1 cellular context compared by ENCODE assay signal in the genomic region with DNA sequence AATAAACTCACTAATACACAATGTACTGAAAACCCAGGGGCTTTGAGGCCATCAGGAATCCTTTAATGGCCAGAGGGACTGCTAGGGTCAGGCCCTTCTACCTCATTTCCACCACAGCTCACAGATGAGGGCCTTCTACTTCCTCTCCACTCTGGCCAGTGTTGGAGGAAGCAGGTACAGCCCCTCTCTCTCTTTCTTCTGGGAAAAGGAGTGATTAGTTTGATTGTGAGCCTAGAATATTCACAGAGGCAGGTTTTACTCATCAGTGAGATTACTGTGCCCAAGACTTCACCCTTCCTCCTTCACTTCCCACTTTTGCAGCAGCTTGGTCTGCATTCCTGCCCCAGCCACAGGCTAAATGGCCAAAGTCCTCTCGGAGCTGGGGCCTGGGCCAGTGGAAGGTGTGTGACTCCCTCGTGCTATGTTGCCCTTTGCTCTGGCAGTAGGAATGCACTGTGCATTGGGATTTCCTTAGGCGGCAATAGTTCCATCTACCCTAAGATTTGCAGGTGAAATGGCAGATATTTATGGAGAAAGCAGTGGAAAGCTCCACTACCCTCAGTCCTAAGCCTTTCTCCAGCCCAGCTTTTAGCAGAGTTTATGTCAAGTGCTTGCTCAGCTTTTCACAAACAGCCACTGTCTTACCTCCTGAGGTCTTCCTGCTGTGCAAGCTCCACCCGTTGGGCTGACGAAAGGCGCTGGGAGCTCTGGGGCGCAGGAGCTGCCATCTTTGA.
TF ChIP-seq lines count a peak whose summit lies in the region.

No MANE protein-coding gene starts in this region.

TF ChIP-seq in HepG2, 621 proteins besides CTCF, POLR2A, EP300 and RAD21 (continued from another document and continues in another):
- TF ChIP-seq ZNF609 (CRISPR knock-in tag; IDR thresholded peaks at IDR 0.05; ENCODE audit: borderline replicate concordance) = peak; percentile 91
- TF ChIP-seq PAX8 (CRISPR knock-in tag; IDR thresholded peaks at IDR 0.05; ENCODE audit: borderline replicate concordance) = no peak
- peak; percentile 77 for TF ChIP-seq PHF21A (CRISPR knock-in tag; IDR thresholded peaks at IDR 0.05)
- 0 out of 2 replicates have a peak, but pooled peaks have one; percentile 16 for TF ChIP-seq NFYC (CRISPR knock-in tag; IDR thresholded peaks at IDR 0.05)
- no peak for TF ChIP-seq ARNT (IDR thresholded peaks at IDR 0.05)
- TF ChIP-seq TOE1 (CRISPR knock-in tag; IDR thresholded peaks at IDR 0.05) = no peak
- TF ChIP-seq, protein P1, sequence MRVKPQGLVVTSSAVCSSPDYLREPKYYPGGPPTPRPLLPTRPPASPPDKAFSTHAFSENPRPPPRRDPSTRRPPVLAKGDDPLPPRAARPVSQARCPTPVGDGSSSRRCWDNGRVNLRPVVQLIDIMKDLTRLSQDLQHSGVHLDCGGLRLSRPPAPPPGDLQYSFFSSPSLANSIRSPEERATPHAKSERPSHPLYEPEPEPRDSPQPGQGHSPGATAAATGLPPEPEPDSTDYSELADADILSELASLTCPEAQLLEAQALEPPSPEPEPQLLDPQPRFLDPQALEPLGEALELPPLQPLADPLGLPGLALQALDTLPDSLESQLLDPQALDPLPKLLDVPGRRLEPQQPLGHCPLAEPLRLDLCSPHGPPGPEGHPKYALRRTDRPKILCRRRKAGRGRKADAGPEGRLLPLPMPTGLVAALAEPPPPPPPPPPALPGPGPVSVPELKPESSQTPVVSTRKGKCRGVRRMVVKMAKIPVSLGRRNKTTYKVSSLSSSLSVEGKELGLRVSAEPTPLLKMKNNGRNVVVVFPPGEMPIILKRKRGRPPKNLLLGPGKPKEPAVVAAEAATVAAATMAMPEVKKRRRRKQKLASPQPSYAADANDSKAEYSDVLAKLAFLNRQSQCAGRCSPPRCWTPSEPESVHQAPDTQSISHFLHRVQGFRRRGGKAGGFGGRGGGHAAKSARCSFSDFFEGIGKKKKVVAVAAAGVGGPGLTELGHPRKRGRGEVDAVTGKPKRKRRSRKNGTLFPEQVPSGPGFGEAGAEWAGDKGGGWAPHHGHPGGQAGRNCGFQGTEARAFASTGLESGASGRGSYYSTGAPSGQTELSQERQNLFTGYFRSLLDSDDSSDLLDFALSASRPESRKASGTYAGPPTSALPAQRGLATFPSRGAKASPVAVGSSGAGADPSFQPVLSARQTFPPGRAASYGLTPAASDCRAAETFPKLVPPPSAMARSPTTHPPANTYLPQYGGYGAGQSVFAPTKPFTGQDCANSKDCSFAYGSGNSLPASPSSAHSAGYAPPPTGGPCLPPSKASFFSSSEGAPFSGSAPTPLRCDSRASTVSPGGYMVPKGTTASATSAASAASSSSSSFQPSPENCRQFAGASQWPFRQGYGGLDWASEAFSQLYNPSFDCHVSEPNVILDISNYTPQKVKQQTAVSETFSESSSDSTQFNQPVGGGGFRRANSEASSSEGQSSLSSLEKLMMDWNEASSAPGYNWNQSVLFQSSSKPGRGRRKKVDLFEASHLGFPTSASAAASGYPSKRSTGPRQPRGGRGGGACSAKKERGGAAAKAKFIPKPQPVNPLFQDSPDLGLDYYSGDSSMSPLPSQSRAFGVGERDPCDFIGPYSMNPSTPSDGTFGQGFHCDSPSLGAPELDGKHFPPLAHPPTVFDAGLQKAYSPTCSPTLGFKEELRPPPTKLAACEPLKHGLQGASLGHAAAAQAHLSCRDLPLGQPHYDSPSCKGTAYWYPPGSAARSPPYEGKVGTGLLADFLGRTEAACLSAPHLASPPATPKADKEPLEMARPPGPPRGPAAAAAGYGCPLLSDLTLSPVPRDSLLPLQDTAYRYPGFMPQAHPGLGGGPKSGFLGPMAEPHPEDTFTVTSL (CRISPR knock-in tag; IDR thresholded peaks at IDR 0.05; ENCODE audit: borderline replicate concordance) = peak; percentile 95
- peak; percentile 31; the same call in 1 of the 2 replicates for TF ChIP-seq ZNF275 (CRISPR knock-in tag; IDR thresholded peaks at IDR 0.05; ENCODE audit: borderline replicate concordance)
- TF ChIP-seq ZUFSP (CRISPR knock-in tag; IDR thresholded peaks at IDR 0.05; ENCODE audit: borderline replicate concordance) = no peak
- peak; percentile 68; the same call in 1 of the 2 replicates for TF ChIP-seq GATAD1 (CRISPR knock-in tag; IDR thresholded peaks at IDR 0.05)
- TF ChIP-seq THYN1 (CRISPR knock-in tag; IDR thresholded peaks at IDR 0.05; ENCODE audit: borderline replicate concordance, low read depth) = no peak
- TF ChIP-seq NFIC (IDR thresholded peaks at IDR 0.05; ENCODE audit: low read length) = peak; percentile 50; the same call in 1 of the 2 replicates
- peak; percentile 64 for TF ChIP-seq MEF2D (CRISPR knock-in tag; IDR thresholded peaks at IDR 0.05)
- TF ChIP-seq ZNF136 (CRISPR knock-in tag; IDR thresholded peaks at IDR 0.05; ENCODE audit: low read depth) = no peak
- TF ChIP-seq MIER2 (CRISPR knock-in tag; IDR thresholded peaks at IDR 0.05) = peak; percentile 37; the same call in 1 of the 2 replicates
- peak; percentile 80; the same call in 1 of the 2 replicates for TF ChIP-seq ETV5 (CRISPR knock-in tag; IDR thresholded peaks at IDR 0.05; ENCODE audit: borderline replicate concordance)
- TF ChIP-seq SMAD9 (CRISPR knock-in tag; IDR thresholded peaks at IDR 0.05) = no peak
- no peak; the same call in 1 of the 2 replicates for TF ChIP-seq ZKSCAN8 (CRISPR knock-in tag; IDR thresholded peaks at IDR 0.05; ENCODE audit: borderline replicate concordance)
- TF ChIP-seq TP53 (CRISPR knock-in tag; conservative IDR thresholded peaks at IDR 0.05) = no peak
- 0 out of 2 replicates have a peak, but pooled peaks have one; percentile 61 for TF ChIP-seq ZBTB1 (CRISPR knock-in tag; IDR thresholded peaks at IDR 0.05; ENCODE audit: borderline replicate concordance)
- no peak for TF ChIP-seq SIN3A (IDR thresholded peaks at IDR 0.05; ENCODE audit: borderline replicate concordance, low read depth, low read length)
- TF ChIP-seq GTF3A (CRISPR knock-in tag; conservative IDR thresholded peaks at IDR 0.05) = no peak
- no peak for TF ChIP-seq RFXAP (CRISPR knock-in tag; IDR thresholded peaks at IDR 0.05; ENCODE audit: borderline replicate concordance)
- peak; percentile 82; the same call in 1 of the 2 replicates for TF ChIP-seq ZNF556 (CRISPR knock-in tag; IDR thresholded peaks at IDR 0.05; ENCODE audit: borderline replicate concordance)
- TF ChIP-seq, protein P2, sequence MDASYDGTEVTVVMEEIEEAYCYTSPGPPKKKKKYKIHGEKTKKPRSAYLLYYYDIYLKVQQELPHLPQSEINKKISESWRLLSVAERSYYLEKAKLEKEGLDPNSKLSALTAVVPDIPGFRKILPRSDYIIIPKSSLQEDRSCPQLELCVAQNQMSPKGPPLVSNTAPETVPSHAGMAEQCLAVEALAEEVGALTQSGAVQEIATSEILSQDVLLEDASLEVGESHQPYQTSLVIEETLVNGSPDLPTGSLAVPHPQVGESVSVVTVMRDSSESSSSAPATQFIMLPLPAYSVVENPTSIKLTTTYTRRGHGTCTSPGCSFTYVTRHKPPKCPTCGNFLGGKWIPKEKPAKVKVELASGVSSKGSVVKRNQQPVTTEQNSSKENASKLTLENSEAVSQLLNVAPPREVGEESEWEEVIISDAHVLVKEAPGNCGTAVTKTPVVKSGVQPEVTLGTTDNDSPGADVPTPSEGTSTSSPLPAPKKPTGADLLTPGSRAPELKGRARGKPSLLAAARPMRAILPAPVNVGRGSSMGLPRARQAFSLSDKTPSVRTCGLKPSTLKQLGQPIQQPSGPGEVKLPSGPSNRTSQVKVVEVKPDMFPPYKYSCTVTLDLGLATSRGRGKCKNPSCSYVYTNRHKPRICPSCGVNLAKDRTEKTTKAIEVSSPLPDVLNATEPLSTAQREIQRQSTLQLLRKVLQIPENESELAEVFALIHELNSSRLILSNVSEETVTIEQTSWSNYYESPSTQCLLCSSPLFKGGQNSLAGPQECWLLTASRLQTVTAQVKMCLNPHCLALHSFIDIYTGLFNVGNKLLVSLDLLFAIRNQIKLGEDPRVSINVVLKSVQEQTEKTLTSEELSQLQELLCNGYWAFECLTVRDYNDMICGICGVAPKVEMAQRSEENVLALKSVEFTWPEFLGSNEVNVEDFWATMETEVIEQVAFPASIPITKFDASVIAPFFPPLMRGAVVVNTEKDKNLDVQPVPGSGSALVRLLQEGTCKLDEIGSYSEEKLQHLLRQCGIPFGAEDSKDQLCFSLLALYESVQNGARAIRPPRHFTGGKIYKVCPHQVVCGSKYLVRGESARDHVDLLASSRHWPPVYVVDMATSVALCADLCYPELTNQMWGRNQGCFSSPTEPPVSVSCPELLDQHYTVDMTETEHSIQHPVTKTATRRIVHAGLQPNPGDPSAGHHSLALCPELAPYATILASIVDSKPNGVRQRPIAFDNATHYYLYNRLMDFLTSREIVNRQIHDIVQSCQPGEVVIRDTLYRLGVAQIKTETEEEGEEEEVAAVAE (CRISPR knock-in tag; IDR thresholded peaks at IDR 0.05; ENCODE audit: borderline replicate concordance) = no peak
- TF ChIP-seq, protein P3, sequence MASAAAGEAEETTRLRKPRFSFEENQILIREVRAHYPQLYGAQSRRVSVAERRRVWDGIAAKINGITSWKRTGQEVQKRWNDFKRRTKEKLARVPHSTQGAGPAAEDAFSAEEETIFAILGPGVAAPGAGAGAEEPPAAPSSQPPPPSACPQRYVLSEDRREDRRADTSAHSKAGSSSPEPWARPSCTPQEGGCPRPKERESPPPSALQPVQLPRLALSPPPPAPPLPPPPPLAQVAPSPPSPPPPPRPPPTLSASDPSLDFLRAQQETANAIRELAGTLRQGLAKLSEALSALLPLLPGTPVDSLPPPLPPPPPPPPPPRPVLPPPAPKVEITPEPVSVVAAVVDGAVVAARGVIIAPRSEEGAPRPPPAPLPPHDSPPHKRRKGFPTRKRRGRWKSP (CRISPR knock-in tag; IDR thresholded peaks at IDR 0.05) = peak; percentile 79
- TF ChIP-seq YEATS2 (CRISPR knock-in tag; IDR thresholded peaks at IDR 0.05; ENCODE audit: borderline replicate concordance) = peak; percentile 65; the same call in 1 of the 2 replicates
- TF ChIP-seq TFDP2 (CRISPR knock-in tag; IDR thresholded peaks at IDR 0.05) = peak; percentile 89
- peak; percentile 50; the same call in 1 of the 2 replicates for TF ChIP-seq ZNF558 (CRISPR knock-in tag; IDR thresholded peaks at IDR 0.05; ENCODE audit: borderline replicate concordance)
- TF ChIP-seq U2AF1 (optimal IDR thresholded peaks at IDR 0.05; ENCODE audit: low read depth, low read length) = no peak
- TF ChIP-seq JUNB (CRISPR knock-in tag; IDR thresholded peaks at IDR 0.05; ENCODE audit: borderline replicate concordance) = peak; percentile 66; the same call in 1 of the 2 replicates
- TF ChIP-seq FLYWCH1 (CRISPR knock-in tag; IDR thresholded peaks at IDR 0.05) = no peak
